Comparison of ENCODE assay signal across 19 cellular contexts in genomic region chr5:97063276-97063675, GRCh38.
A peak's percentile ranks its signal among the peaks of the same experiment; 100 is the strongest.
DNase-seq lines count a peak whose midpoint lies in the region; ATAC-seq and TF ChIP-seq lines count a peak whose summit lies in the region.
"Had no signal": no experiment of that assay in that cellular context is flagged by ENCODE, and none has a peak within 500 bp of the region (broad histone marks: within the 10 kb centered on the region; RNA-seq: fewer than 3 reads in every experiment).

No MANE protein-coding gene starts in this region.

- H3K4me1 ChIP-seq in upper lobe of right lung: no peaks in the 10 kb centered on the region
- H3K4me1 ChIP-seq: HAP-1 had no signal

- H3K4me3 Mint-ChIP-seq in nephron: no peak overlapping the region
- H3K4me3 Mint-ChIP-seq: CD14-positive monocyte; CD4-positive, alpha-beta T cell; CD8-positive, alpha-beta memory T cell; HFFc6 had no signal

- H3K4me3 ChIP-seq in upper lobe of right lung: no peak overlapping the region
- H3K4me3 ChIP-seq: BLaER1 treated with 17β-estradiol and CSF1 and Interleukin-3, amounts not matched to agents 10 nM and 100 nM; HAP-1 had no signal

- TF ChIP-seq CTCF in nephron (IDR thresholded peaks at IDR 0.05; ENCODE audit: unreplicated experiment in 3 of 3) (no peak), upper lobe of right lung (IDR thresholded peaks at IDR 0.05) (no peak)

- H3K9me3 ChIP-seq in upper lobe of right lung: no peaks in the 10 kb centered on the region
- H3K9me3 ChIP-seq: BE2C, HAP-1 had no signal

- H3K4me1 Mint-ChIP-seq in nephron: peaks cover 46% of the 10 kb centered on the region
- H3K4me1 Mint-ChIP-seq: CD14-positive monocyte; CD8-positive, alpha-beta memory T cell had no signal

- H3K27me3 Mint-ChIP-seq in nephron (ENCODE audit: low read depth): no peaks in the 10 kb centered on the region
- H3K27me3 Mint-ChIP-seq: CD4-positive, alpha-beta T cell had no signal

- no peak for ATAC-seq in upper lobe of right lung
- ATAC-seq in left cardiac atrium: no peak

- intact Hi-C loops in upper lobe of right lung (cut with DNase I) (no loop called here), left cardiac atrium (cut with DNase I) (no loop called here)

- DNase-seq in DMS 273 (lab: John Stamatoyannopoulos, UW; ENCODE audit: unreplicated experiment) (peak; percentile 4), DMS 273 treated with DMSO at 0.1 percent for 48 hours (lab: John Stamatoyannopoulos, UW) (no peak), NCI-H748 (lab: John Stamatoyannopoulos, UW; ENCODE audit: unreplicated experiment) (peak; percentile 11), NCI-H748 treated with DMSO at 0.1 percent for 48 hours (lab: John Stamatoyannopoulos, UW) (no peak), upper lobe of right lung (no peak), left cardiac atrium (no peak), NCI-H2171 (lab: John Stamatoyannopoulos, UW) (no peak)
- DNase-seq: BE2C; CD4-positive, alpha-beta T cell; CD8-positive, alpha-beta memory T cell; DMS153; GF-D8; GOT3; HFFc6 had no signal

- peaks cover 3% of the 10 kb centered on the region for H3K9me3 Mint-ChIP-seq in nephron

- H3K27me3 ChIP-seq in upper lobe of right lung: no peaks in the 10 kb centered on the region
- H3K27me3 ChIP-seq: BE2C; BLaER1 treated with 17β-estradiol and CSF1 and Interleukin-3, amounts not matched to agents 10 nM and 100 nM had no signal

- H3K27ac Mint-ChIP-seq in nephron: peak overlapping the region in 2 of 3 experiments; percentile 15 to 60
- H3K27ac Mint-ChIP-seq: CD14-positive monocyte; CD4-positive, alpha-beta T cell; CD8-positive, alpha-beta memory T cell; HFFc6 had no signal

- no peaks in the 10 kb centered on the region for H3K36me3 ChIP-seq in upper lobe of right lung
- H3K36me3 ChIP-seq: BE2C; BLaER1 treated with 17β-estradiol and CSF1 and Interleukin-3, amounts not matched to agents 10 nM and 100 nM; HAP-1 had no signal

- no peaks in the 10 kb centered on the region for H3K36me3 Mint-ChIP-seq in nephron (ENCODE audit: low read depth)
- H3K36me3 Mint-ChIP-seq: CD14-positive monocyte had no signal

- H3K27ac ChIP-seq in upper lobe of right lung: no peak overlapping the region
- H3K27ac ChIP-seq: 22Rv1; BLaER1 treated with 17β-estradiol and CSF1 and Interleukin-3, amounts not matched to agents 10 nM and 100 nM had no signal

Comparison
In these comparisons a context has a peak if more than half of its experiments do, and no peak if none do; other contexts are left out.
1. DNase-seq: peak in DMS 273 (single experiment) and NCI-H748 (single experiment); none in DMS 273 treated with DMSO at 0.1 percent for 48 hours (single experiment), NCI-H748 treated with DMSO at 0.1 percent for 48 hours (single experiment), upper lobe of right lung (single experiment), left cardiac atrium (single experiment) and NCI-H2171 (single experiment).